Comparison of ENCODE assay signal across 24 cellular contexts in the genomic region with DNA sequence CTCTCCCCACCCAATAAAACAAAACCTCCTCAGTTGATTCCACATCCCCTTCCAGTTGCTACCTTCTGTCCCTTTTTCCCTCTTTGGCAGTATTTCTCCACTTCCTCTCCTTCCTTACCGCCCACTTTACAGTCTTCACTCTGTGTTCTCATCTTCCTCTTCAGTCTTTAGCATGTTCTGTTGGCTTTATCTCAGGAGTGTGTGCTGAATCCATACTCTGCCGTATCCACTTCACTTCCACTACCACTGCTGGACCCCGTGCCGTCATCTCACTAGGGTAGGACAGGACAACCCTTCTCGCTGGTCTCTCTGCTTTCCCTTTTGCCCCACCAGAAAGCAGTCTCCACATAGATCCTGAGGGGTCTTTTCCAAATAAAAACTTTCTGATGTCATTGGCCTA.
"Had no signal": no experiment of that assay in that cellular context is flagged by ENCODE, and none has a peak within 500 bp of the region (broad histone marks: within the 10 kb centered on the region; RNA-seq: fewer than 3 reads in every experiment).

No MANE protein-coding gene starts in this region.

- H3K4me1 ChIP-seq: breast epithelium, colonic mucosa, testis had no signal

- DNase-seq: activated CD4-positive, alpha-beta T cell treated with anti-CD3 and anti-CD28 coated beads for 1 hour; activated CD4-positive, alpha-beta T cell treated with anti-CD3 and anti-CD28 coated beads, Interleukin-2, amount 50 U/mL, for 1 hour; activated CD8-positive, alpha-beta T cell treated with anti-CD3 and anti-CD28 coated beads, Interleukin-2, amount 10 ng/mL, durations not matched to agents 7 days and 5 days; activated naive CD8-positive, alpha-beta T cell treated with anti-CD3 and anti-CD28 coated beads for 36 hours; activated T-cell treated with anti-CD3 and anti-CD28 coated beads, Interleukin-2, amount 50 U/mL, for 1 hour; colonic mucosa; dorsolateral prefrontal cortex; heart right ventricle; left colon; mesenchymal stem cell; nephron progenitor cell; nucleus accumbens; posterior cingulate gyrus; sigmoid colon; stimulated activated CD4-positive, alpha-beta T cell treated with anti-CD3 and anti-CD28 coated beads, Interleukin-4, amount 100 ng/mL, for 1 hour; stimulated activated naive CD4-positive, alpha-beta T cell; testis; WERI-Rb-1 had no signal

- ATAC-seq: activated CD8-positive, alpha-beta T cell treated with anti-CD3 and anti-CD28 coated beads, Interleukin-2, amount 10 ng/mL, durations not matched to agents 7 days and 5 days; activated T-helper 17 cell treated with anti-CD3 and anti-CD28 coated beads, Interleukin-2, amount 50 U/mL, for 72 hours; left colon had no signal

- H3K27ac ChIP-seq: breast epithelium, colonic mucosa, dorsolateral prefrontal cortex, epithelial cell of prostate, heart right ventricle, sigmoid colon, testis, WERI-Rb-1 had no signal

- H3K27me3 ChIP-seq: breast epithelium, colonic mucosa, dorsolateral prefrontal cortex, heart right ventricle, sigmoid colon, testis had no signal

- H3K9me3 ChIP-seq: breast epithelium, colonic mucosa, heart right ventricle, sigmoid colon, testis had no signal

- H3K27me3 Mint-ChIP-seq: activated T-helper 17 cell treated with anti-CD3 and anti-CD28 coated beads, Interleukin-2, amount 50 U/mL, for 72 hours; central memory CD8-positive, alpha-beta T cell; type B pancreatic cell had no signal

- H3K4me3 ChIP-seq: breast epithelium, colonic mucosa, dorsolateral prefrontal cortex, heart right ventricle, sigmoid colon, testis had no signal

- H3K9me3 Mint-ChIP-seq: activated naive CD8-positive, alpha-beta T cell treated with anti-CD3 and anti-CD28 coated beads for 36 hours; activated T-helper 17 cell treated with anti-CD3 and anti-CD28 coated beads, Interleukin-2, amount 50 U/mL, for 72 hours; central memory CD8-positive, alpha-beta T cell; nephron progenitor cell; T-helper 2 cell treated with Interferon-gamma antibody and Interleukin-4, amounts not matched to agents 5 μg/mL and 100 μg/mL, for 36 hours had no signal

- H3K36me3 ChIP-seq: breast epithelium, colonic mucosa, WERI-Rb-1 had no signal

- H3K4me3 Mint-ChIP-seq: activated CD8-positive, alpha-beta T cell treated with anti-CD3 and anti-CD28 coated beads, Interleukin-2, amount 10 ng/mL, durations not matched to agents 7 days and 5 days; activated naive CD8-positive, alpha-beta T cell treated with anti-CD3 and anti-CD28 coated beads for 36 hours; activated T-helper 17 cell treated with anti-CD3 and anti-CD28 coated beads, Interleukin-2, amount 50 U/mL, for 72 hours; central memory CD8-positive, alpha-beta T cell; nephron progenitor cell; T-helper 2 cell treated with Interferon-gamma antibody and Interleukin-4, amounts not matched to agents 5 μg/mL and 100 μg/mL, for 36 hours; type B pancreatic cell had no signal

- H3K4me1 Mint-ChIP-seq: nephron progenitor cell had no signal

- H3K27ac Mint-ChIP-seq: activated CD8-positive, alpha-beta T cell treated with anti-CD3 and anti-CD28 coated beads, Interleukin-2, amount 10 ng/mL, durations not matched to agents 7 days and 5 days; activated naive CD8-positive, alpha-beta T cell treated with anti-CD3 and anti-CD28 coated beads for 36 hours; activated T-helper 17 cell treated with anti-CD3 and anti-CD28 coated beads, Interleukin-2, amount 50 U/mL, for 72 hours; nephron progenitor cell; T-helper 2 cell treated with Interferon-gamma antibody and Interleukin-4, amounts not matched to agents 5 μg/mL and 100 μg/mL, for 36 hours; type B pancreatic cell had no signal
